In genomic region chr3:32469151-32469874, GRCh38 we compare ENCODE assay signal across 10 cellular contexts. TPM values are rescaled to one million over a fixed set of nuclear protein-coding genes. Genes with fewer than 3 reads are reported as not detected.
DNase-seq lines count a peak whose midpoint lies in the region; ATAC-seq and TF ChIP-seq lines count a peak whose summit lies in the region.
"Had no signal": no experiment of that assay in that cellular context is flagged by ENCODE, and none has a peak within 500 bp of the region (broad histone marks: within the 10 kb centered on the region; RNA-seq: fewer than 3 reads in every experiment).

No MANE protein-coding gene starts in this region.

- H3K4me1 ChIP-seq in OCI-LY1 (ENCODE audit: insufficient read depth, low read length, severe bottlenecking): peaks cover 42% of the 10 kb centered on the region
- peaks cover 0 to 10% of the 10 kb centered on the region in 2 donors for H3K4me1 ChIP-seq in lung (ENCODE audit: control insufficient read depth in 2 of 2, insufficient read depth in 2 of 2, low read length in 2 of 2)
- H3K4me1 ChIP-seq in effector memory CD4-positive, alpha-beta T cell (ENCODE audit: control insufficient read depth, insufficient read depth, low read length, poor library complexity, severe bottlenecking): peaks cover 9% of the 10 kb centered on the region

- no peaks in the 10 kb centered on the region for H3F3A ChIP-seq in OCI-LY1 (ENCODE audit: insufficient read depth, low read length)

- no peaks in the 10 kb centered on the region for H3K9me2 ChIP-seq in OCI-LY1 (ENCODE audit: low read depth, low read length)

- no peak overlapping the region for H3K4me3 ChIP-seq in OCI-LY1 (ENCODE audit: low read depth, low read length, poor library complexity, severe bottlenecking)
- peak overlapping the region; percentile 5 for H3K4me3 ChIP-seq in lung
- no peak overlapping the region for H3K4me3 ChIP-seq in effector memory CD4-positive, alpha-beta T cell (ENCODE audit: insufficient read depth, low read depth, low read length, poor library complexity, severe bottlenecking)
- H3K4me3 ChIP-seq: left ventricle myocardium inferior had no signal

- no peaks in the 10 kb centered on the region for H3K27me3 ChIP-seq in OCI-LY1 (ENCODE audit: insufficient read depth, low read length)
- no peaks in the 10 kb centered on the region for H3K27me3 ChIP-seq in lung (ENCODE audit: control insufficient read depth, insufficient read depth)
- no peaks in the 10 kb centered on the region for H3K27me3 ChIP-seq in effector memory CD4-positive, alpha-beta T cell (replicated peaks; ENCODE audit: control insufficient read depth, insufficient read depth, low read length, poor library complexity, severe bottlenecking)

- in situ Hi-C loops in GM13977 (cut with MboI; ENCODE audit: low pct_unique_long_range_greater_than_20kb, low sequenced_read_pairs, unreplicated experiment): no loop called here

- WGBS in lung, 2 donors: 88 to 90% methylated on average over 7 of the region's 7 CpGs

- ATAC-seq in GM21786 (IDR thresholded peaks at IDR 0.05; ENCODE audit: unreplicated experiment): peak; percentile 38
- ATAC-seq in lung (ENCODE audit: insufficient read depth, low FRiP score): no peak
- no peak for ATAC-seq in HG03378 (IDR thresholded peaks at IDR 0.05; ENCODE audit: unreplicated experiment)

- no peaks in the 10 kb centered on the region for H4K20me1 ChIP-seq in OCI-LY1 (ENCODE audit: insufficient read depth, low read length)

- H3K36me3 ChIP-seq in OCI-LY1 (ENCODE audit: insufficient read depth, low read length): peaks cover 7% of the 10 kb centered on the region; the same call in 1 of the 2 replicates
- peaks cover 0 to 8% of the 10 kb centered on the region in 2 donors for H3K36me3 ChIP-seq in lung (ENCODE audit: control insufficient read depth in 2 of 2, insufficient read depth in 2 of 2, low read length in 2 of 2)
- peaks cover 12% of the 10 kb centered on the region for H3K36me3 ChIP-seq in effector memory CD4-positive, alpha-beta T cell (ENCODE audit: control insufficient read depth, insufficient read depth, low read length)
- H3K36me3 ChIP-seq: WERI-Rb-1 had no signal

- DNase-seq in GM13977 (ENCODE audit: low spot score) (peak; percentile 45), lung (ENCODE audit: low spot score) (no peak), HPDE6-E6E7 (ENCODE audit: extremely low spot score) (no peak), islet precursor cell (no peak)
- no peak for DNase-seq in effector memory CD4-positive, alpha-beta T cell
- DNase-seq: left ventricle myocardium inferior, WERI-Rb-1 had no signal

- H3K27ac ChIP-seq in OCI-LY1 (ENCODE audit: low read depth, low read length, poor library complexity, severe bottlenecking) (peak overlapping the region; percentile 87), lung (ENCODE audit: low read depth in 1 of 2, low read length in 1 of 2) (no peak overlapping the region)
- H3K27ac ChIP-seq in effector memory CD4-positive, alpha-beta T cell (ENCODE audit: insufficient read depth, low read length, poor library complexity, severe bottlenecking): no peak overlapping the region
- H3K27ac ChIP-seq: left ventricle myocardium inferior, WERI-Rb-1 had no signal

- H3K9me3 ChIP-seq in OCI-LY1 (ENCODE audit: low read length): no peaks in the 10 kb centered on the region
- H3K9me3 ChIP-seq in lung (ENCODE audit: control insufficient read depth in 2 of 2, insufficient read depth in 1 of 2, low read length in 1 of 2): no peaks in the 10 kb centered on the region
- H3K9me3 ChIP-seq in effector memory CD4-positive, alpha-beta T cell (ENCODE audit: control insufficient read depth, low read length): no peaks in the 10 kb centered on the region
- H3K9me3 ChIP-seq: left ventricle myocardium inferior had no signal

- TF ChIP-seq CTCF in GM13977 (IDR thresholded peaks at IDR 0.05; ENCODE audit: extremely low read depth, insufficient read depth, missing control alignments) (no peak), OCI-LY1 (IDR thresholded peaks at IDR 0.05; ENCODE audit: low read length) (no peak), lung (IDR thresholded peaks at IDR 0.05; ENCODE audit: control extremely low read depth, extremely low read depth) (no peak)

- H3K79me2 ChIP-seq in OCI-LY1 (ENCODE audit: insufficient read depth, low read length): no peaks in the 10 kb centered on the region

- no peak overlapping the region for H2AFZ ChIP-seq in OCI-LY1 (ENCODE audit: low read length)

- H3K4me2 ChIP-seq in OCI-LY1 (ENCODE audit: low read length): peak overlapping the region; percentile 54

- H3K9ac ChIP-seq in OCI-LY1 (ENCODE audit: low read length): peak overlapping the region; percentile 26

RNA-seq across cellular contexts. Expression of gene CMTM6, which starts 33.3 kb away (rescaled TPM):
- total RNA-seq in lung: 10 to 100 TPM; 63.4 to 97.4 TPM
- 10 to 100 TPM; 27.1 to 81.0 TPM for polyA plus RNA-seq in lung
